ENCODE assay signal across 8 cellular contexts in the genomic region with DNA sequence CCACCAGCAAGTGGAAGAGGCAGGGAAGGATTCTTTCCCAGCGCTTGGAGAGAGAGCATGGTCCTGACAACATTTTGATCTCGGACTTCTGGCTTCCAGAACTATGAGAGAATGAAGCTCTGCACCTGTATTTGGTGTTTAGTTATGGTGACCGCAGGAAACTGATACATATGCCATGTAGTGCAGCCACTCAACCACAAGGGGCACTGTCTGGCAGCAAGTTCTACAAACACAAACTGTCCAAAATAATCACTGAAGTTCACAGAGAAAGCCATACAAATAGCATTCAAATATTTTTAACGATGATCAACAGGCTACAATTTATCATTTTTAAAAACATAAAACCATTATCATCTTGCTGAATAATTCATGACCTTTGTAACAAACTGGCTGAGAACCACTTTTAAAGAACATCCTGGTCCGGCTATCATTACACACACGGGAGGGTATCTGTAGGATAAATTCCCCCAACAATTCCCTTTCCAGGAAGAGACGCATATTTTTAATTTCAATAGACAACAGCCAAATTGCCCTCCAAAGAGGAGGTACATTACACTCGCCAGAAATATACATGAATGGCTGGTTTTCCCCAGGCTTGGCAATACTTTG. TPM values are rescaled to one million over a fixed set of nuclear protein-coding genes. Genes with fewer than 3 reads are reported as not detected.
DNase-seq lines count a peak whose midpoint lies in the region; ATAC-seq and TF ChIP-seq lines count a peak whose summit lies in the region.

No MANE protein-coding gene starts in this region.

- no peak overlapping the region for H3K27ac Mint-ChIP-seq in activated CD4-positive, alpha-beta T cell treated with anti-CD3 and anti-CD28 coated beads for 36 hours
- H3K27ac Mint-ChIP-seq in mesothelial cell of epicardium: no peak overlapping the region

- no peak for DNase-seq in AG04449 (ENCODE audit: low read depth, low spot score)
- peak; percentile 53 for DNase-seq in GM13976 (ENCODE audit: low spot score)
- peak; percentile 14 for DNase-seq in NCI-H2171 (lab: John Stamatoyannopoulos, UW)
- DNase-seq in activated CD4-positive, alpha-beta T cell treated with anti-CD3 and anti-CD28 coated beads for 36 hours: peak; percentile 76
- DNase-seq in dermis microvascular lymphatic vessel endothelial cell (ENCODE audit: low read depth in 2 of 2): peak; percentile 41 to 68
- peak in 1 of 2 experiments; percentile 54 for DNase-seq in mesothelial cell of epicardium (ENCODE audit: low spot score in 2 of 2, unreplicated experiment in 2 of 2)
- DNase-seq in thoracic aorta (ENCODE audit: low spot score): no peak

- H3K4me3 ChIP-seq in AG04449 (ENCODE audit: low read depth, low read length): no peak overlapping the region
- no peak overlapping the region for H3K4me3 ChIP-seq in thoracic aorta

- no peaks in the 10 kb centered on the region for H3K9me3 Mint-ChIP-seq in activated CD4-positive, alpha-beta T cell treated with anti-CD3 and anti-CD28 coated beads for 36 hours (ENCODE audit: low read depth)
- H3K9me3 Mint-ChIP-seq in mesothelial cell of epicardium: no peaks in the 10 kb centered on the region

- H3K36me3 Mint-ChIP-seq in activated CD4-positive, alpha-beta T cell treated with anti-CD3 and anti-CD28 coated beads for 36 hours (ENCODE audit: low read depth): no peaks in the 10 kb centered on the region
- H3K36me3 Mint-ChIP-seq in mesothelial cell of epicardium: no peaks in the 10 kb centered on the region

- in situ Hi-C loops in GM13976 (cut with MboI; ENCODE audit: low sequenced_read_pairs, unreplicated experiment): no loop called here

- H3K4me1 Mint-ChIP-seq in activated CD4-positive, alpha-beta T cell treated with anti-CD3 and anti-CD28 coated beads for 36 hours: peaks cover 11% of the 10 kb centered on the region
- peaks cover 4% of the 10 kb centered on the region for H3K4me1 Mint-ChIP-seq in mesothelial cell of epicardium

- H3K4me1 ChIP-seq in thoracic aorta (ENCODE audit: control insufficient read depth in 1 of 2, low read depth in 2 of 2): peaks cover 4 to 6% of the 10 kb centered on the region in 2 donors

- intact Hi-C loops in activated CD4-positive, alpha-beta T cell treated with anti-CD3 and anti-CD28 coated beads for 36 hours (cut with DNase I, micrococcal nuclease): no loop called here

- no peaks in the 10 kb centered on the region for H3K36me3 ChIP-seq in thoracic aorta

- peak; percentile 42 for ATAC-seq in activated CD4-positive, alpha-beta T cell treated with anti-CD3 and anti-CD28 coated beads for 36 hours
- ATAC-seq in thoracic aorta (ENCODE audit: insufficient number of reproducible peaks, low FRiP score, low read depth): peak; percentile 52
- ATAC-seq in GM18861 (IDR thresholded peaks at IDR 0.05; ENCODE audit: unreplicated experiment): no peak

- POLR2A ChIA-PET in AG04449 (lab: Yijun Ruan, JAX): no interaction called here
- POLR2A ChIA-PET in activated CD4-positive, alpha-beta T cell treated with anti-CD3 and anti-CD28 coated beads for 36 hours (lab: Charles Lee): no interaction called here

- CTCF ChIA-PET in AG04449 (lab: Yijun Ruan, JAX): interaction anchor here (0.7 to 8.0 kb wide), 11 partner anchors 8 to 258 kb away, joined by 3 to 100 read pairs (median 3); no protein-coding TSS in a partner anchor
- CTCF ChIA-PET in activated CD4-positive, alpha-beta T cell treated with anti-CD3 and anti-CD28 coated beads for 36 hours (lab: Charles Lee): interaction anchor here (0.9 to 2.9 kb wide), 8 partner anchors 10 to 243 kb away, joined by 3 to 18 read pairs (median 4); partner anchors contain the start of gene SETD4

- TF ChIP-seq CTCF in AG04449 (IDR thresholded peaks at IDR 0.05; ENCODE audit: insufficient read depth, low read length, missing control alignments) (peak; percentile 84), GM13976 (IDR thresholded peaks at IDR 0.05; ENCODE audit: borderline replicate concordance, control extremely low read depth, extremely low read depth, insufficient read depth, missing control alignments) (peak; percentile 66), mesothelial cell of epicardium (IDR thresholded peaks at IDR 0.05; ENCODE audit: unreplicated experiment) (peak; percentile 94), thoracic aorta (IDR thresholded peaks at IDR 0.05) (peak; percentile 93)

- no peaks in the 10 kb centered on the region for H3K27me3 ChIP-seq in thoracic aorta (replicated peaks; ENCODE audit: insufficient read depth)

- no peaks in the 10 kb centered on the region for H3K27me3 Mint-ChIP-seq in activated CD4-positive, alpha-beta T cell treated with anti-CD3 and anti-CD28 coated beads for 36 hours
- peaks cover 5% of the 10 kb centered on the region for H3K27me3 Mint-ChIP-seq in mesothelial cell of epicardium (ENCODE audit: low read depth)

- H3K4me3 Mint-ChIP-seq in activated CD4-positive, alpha-beta T cell treated with anti-CD3 and anti-CD28 coated beads for 36 hours: no peak overlapping the region
- no peak overlapping the region for H3K4me3 Mint-ChIP-seq in mesothelial cell of epicardium

- no peak overlapping the region for H3K27ac ChIP-seq in thoracic aorta

- H3K9me3 ChIP-seq in thoracic aorta: no peaks in the 10 kb centered on the region

RNA-seq across cellular contexts. Expression of gene CBR3, which starts 9.3 kb away (rescaled TPM):
- 10 to 100 TPM; 12.5 to 16.8 TPM for total RNA-seq in activated CD4-positive, alpha-beta T cell treated with anti-CD3 and anti-CD28 coated beads for 36 hours
- 2.8 and 3.0 TPM in 2 replicates for total RNA-seq in dermis microvascular lymphatic vessel endothelial cell
- total RNA-seq in mesothelial cell of epicardium: 0.31 TPM in 1 of 3 replicates, not detected in the others
- 10 to 100 TPM; 19.3 to 27.6 TPM for total RNA-seq in thoracic aorta

RNA-seq across cellular contexts. Expression of gene DOP1B, which starts 31.0 kb away (rescaled TPM):
- total RNA-seq in activated CD4-positive, alpha-beta T cell treated with anti-CD3 and anti-CD28 coated beads for 36 hours: 10 to 100 TPM; 15.0 to 19.0 TPM
- total RNA-seq in dermis microvascular lymphatic vessel endothelial cell: 2.8 and 3.1 TPM in 2 replicates
- total RNA-seq in mesothelial cell of epicardium: 12.3 to 14.8 TPM (median 13.0 TPM) in 3 replicates
- total RNA-seq in thoracic aorta: 10 to 100 TPM; 14.6 to 20.6 TPM

RNA-seq across cellular contexts. Expression of gene CBR1, which starts 55.8 kb away (rescaled TPM):
- 10 to 100 TPM; 48.6 to 54.1 TPM for total RNA-seq in activated CD4-positive, alpha-beta T cell treated with anti-CD3 and anti-CD28 coated beads for 36 hours
- 13.4 and 23.3 TPM in 2 replicates for total RNA-seq in dermis microvascular lymphatic vessel endothelial cell
- 10.0 to 12.3 TPM (median 11.8 TPM) in 3 replicates for total RNA-seq in mesothelial cell of epicardium
- 100 to 1,000 TPM; 174 to 186 TPM for total RNA-seq in thoracic aorta

Comparison
In these comparisons a context has a peak if more than half of its experiments do, and no peak if none do; other contexts are left out.
1. DNase-seq: peak in GM13976 (single experiment), NCI-H2171 (single experiment), activated CD4-positive, alpha-beta T cell treated with anti-CD3 and anti-CD28 coated beads for 36 hours (single experiment) and dermis microvascular lymphatic vessel endothelial cell (2 of 2); none in AG04449 (single experiment) and thoracic aorta (single experiment).
2. Peak in every context shown above with its lines, with median percentiles within 50 percentile points of each other: CTCF ChIP-seq.